Comparison of ENCODE assay signal across 17 cellular contexts in the genomic region with DNA sequence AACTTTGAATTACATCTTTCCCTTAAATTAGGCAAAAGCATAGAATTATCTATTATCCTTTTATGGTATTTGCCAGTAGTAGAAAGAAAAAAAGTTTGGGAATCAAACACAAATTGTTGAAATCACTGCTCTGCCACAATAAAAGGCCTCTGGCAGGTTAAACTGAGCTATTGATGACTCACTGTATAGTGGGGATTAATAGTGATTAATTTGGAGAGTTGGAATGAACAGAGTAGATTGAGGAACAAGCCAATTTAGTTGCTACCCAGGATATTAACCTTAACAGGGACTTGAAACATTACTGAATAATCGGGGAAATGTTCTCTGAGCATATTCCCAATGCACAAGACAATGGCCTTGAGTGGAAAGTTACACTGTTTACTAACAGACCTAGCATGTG. TPM values are rescaled to one million over a fixed set of nuclear protein-coding genes. Genes with fewer than 3 reads are reported as not detected.
A peak's percentile ranks its signal among the peaks of the same experiment; 100 is the strongest.
DNase-seq lines count a peak whose midpoint lies in the region; ATAC-seq, FAIRE-seq and TF ChIP-seq lines count a peak whose summit lies in the region.
"Had no signal": no experiment of that assay in that cellular context is flagged by ENCODE, and none has a peak within 500 bp of the region (broad histone marks: within the 10 kb centered on the region; RNA-seq: fewer than 3 reads in every experiment).

No MANE protein-coding gene starts in this region.

- no peak for TF ChIP-seq CTCF in MCF 10A (IDR thresholded peaks at IDR 0.05; ENCODE audit: unreplicated experiment)
- TF ChIP-seq CTCF in breast epithelium (IDR thresholded peaks at IDR 0.05) = no peak
- TF ChIP-seq CTCF in bronchial epithelial cell (IDR thresholded peaks at IDR 0.05; ENCODE audit: insufficient read depth, low read length, severe bottlenecking) = no peak
- TF ChIP-seq CTCF in foreskin keratinocyte (conservative IDR thresholded peaks at IDR 0.05) = no peak
- TF ChIP-seq CTCF in osteoblast (IDR thresholded peaks at IDR 0.05; ENCODE audit: extremely low read depth, low read depth, low read length) = no peak
- no peak for TF ChIP-seq CTCF in activated CD8-positive, alpha-beta T cell treated with anti-CD3 and anti-CD28 coated beads for 36 hours (IDR thresholded peaks at IDR 0.05)

- BruUV-seq in MCF 10A (replicated peaks; lab: Mats Ljungman, UMichigan) = TSS peak; percentile 22

- H3K4me3 ChIP-seq in breast epithelium (no peak overlapping the region), bronchial epithelial cell (ENCODE audit: low read depth, low read length) (no peak overlapping the region), osteoblast (ENCODE audit: insufficient read depth, low read length) (no peak overlapping the region)
- H3K4me3 ChIP-seq: BLaER1 treated with 17β-estradiol and CSF1 and Interleukin-3, amounts not matched to agents 10 nM and 100 nM; GM12878 had no signal

- no peaks in the 10 kb centered on the region for H3K9me3 Mint-ChIP-seq in MCF 10A (ENCODE audit: unreplicated experiment)
- no peaks in the 10 kb centered on the region for H3K9me3 Mint-ChIP-seq in activated CD4-positive, alpha-beta memory T cell treated with anti-CD3 and anti-CD28 coated beads, Interleukin-2, amount 10 ng/mL, durations not matched to agents 7 days and 5 days
- H3K9me3 Mint-ChIP-seq in activated CD8-positive, alpha-beta T cell treated with anti-CD3 and anti-CD28 coated beads for 36 hours = no peaks in the 10 kb centered on the region
- H3K9me3 Mint-ChIP-seq: HFFc6 had no signal

- H3K36me3 Mint-ChIP-seq in MCF 10A (ENCODE audit: insufficient read depth, unreplicated experiment) = peaks cover 33% of the 10 kb centered on the region
- H3K36me3 Mint-ChIP-seq in activated CD4-positive, alpha-beta memory T cell treated with anti-CD3 and anti-CD28 coated beads, Interleukin-2, amount 10 ng/mL, durations not matched to agents 7 days and 5 days (ENCODE audit: low read depth) = peaks cover 40% of the 10 kb centered on the region
- H3K36me3 Mint-ChIP-seq in activated CD8-positive, alpha-beta T cell treated with anti-CD3 and anti-CD28 coated beads for 36 hours (ENCODE audit: low read depth) = peaks cover 19% of the 10 kb centered on the region

- no peak overlapping the region for H3K27ac ChIP-seq in breast epithelium
- no peak overlapping the region for H3K27ac ChIP-seq in foreskin keratinocyte
- H3K27ac ChIP-seq in osteoblast (ENCODE audit: low read depth, low read length) = no peak overlapping the region
- H3K27ac ChIP-seq: BLaER1 treated with 17β-estradiol and CSF1 and Interleukin-3, amounts not matched to agents 10 nM and 100 nM had no signal

- peak; percentile 53 for ATAC-seq in foreskin keratinocyte
- ATAC-seq in activated CD8-positive, alpha-beta T cell treated with anti-CD3 and anti-CD28 coated beads for 36 hours = no peak
- ATAC-seq: GM12878, HepG2 had no signal

- H3K4me1 ChIP-seq in breast epithelium = no peaks in the 10 kb centered on the region
- H3K4me1 ChIP-seq in foreskin keratinocyte = no peaks in the 10 kb centered on the region
- H3K4me1 ChIP-seq in osteoblast (ENCODE audit: insufficient read depth, low read length) = peaks cover 12% of the 10 kb centered on the region

- no peaks in the 10 kb centered on the region for H3K27me3 ChIP-seq in breast epithelium
- H3K27me3 ChIP-seq in bronchial epithelial cell (ENCODE audit: control insufficient read depth, insufficient read depth, low read length) = no peaks in the 10 kb centered on the region
- H3K27me3 ChIP-seq in foreskin keratinocyte = no peaks in the 10 kb centered on the region
- H3K27me3 ChIP-seq in osteoblast (ENCODE audit: insufficient read depth, low read length) = no peaks in the 10 kb centered on the region
- H3K27me3 ChIP-seq: BLaER1 treated with 17β-estradiol and CSF1 and Interleukin-3, amounts not matched to agents 10 nM and 100 nM had no signal

- no peak for TF ChIP-seq POLR2A in breast epithelium (IDR thresholded peaks at IDR 0.05)

- H4K20me1 ChIP-seq in osteoblast (ENCODE audit: insufficient read depth, low read length) = no peaks in the 10 kb centered on the region
- H4K20me1 ChIP-seq: BLaER1 treated with 17β-estradiol and CSF1 and Interleukin-3, amounts not matched to agents 10 nM and 100 nM had no signal

- FAIRE-seq in bronchial epithelial cell (lab: Jason Lieb, UNC) = no peak
- FAIRE-seq: GM12878, GM18507, HepG2, HTR-8/SVneo had no signal

- peaks cover 6% of the 10 kb centered on the region for H3K4me1 Mint-ChIP-seq in MCF 10A (ENCODE audit: insufficient read depth, unreplicated experiment)
- no peaks in the 10 kb centered on the region for H3K4me1 Mint-ChIP-seq in activated CD4-positive, alpha-beta memory T cell treated with anti-CD3 and anti-CD28 coated beads, Interleukin-2, amount 10 ng/mL, durations not matched to agents 7 days and 5 days
- no peaks in the 10 kb centered on the region for H3K4me1 Mint-ChIP-seq in activated CD8-positive, alpha-beta T cell treated with anti-CD3 and anti-CD28 coated beads for 36 hours (ENCODE audit: low read depth)
- H3K4me1 Mint-ChIP-seq: CD4-positive, CD25-positive, alpha-beta regulatory T cell had no signal

- no peak overlapping the region for H3K4me2 ChIP-seq in osteoblast (ENCODE audit: insufficient read depth, low read length)
- H3K4me2 ChIP-seq: BLaER1 treated with 17β-estradiol and CSF1 and Interleukin-3, amounts not matched to agents 10 nM and 100 nM had no signal

- CTCF ChIA-PET in MCF 10A (lab: Yijun Ruan, JAX) = interaction anchor here (0.5 kb wide), 1 partner anchor 34 kb away, joined by 4 read pairs; no protein-coding TSS in a partner anchor
- CTCF ChIA-PET in activated CD4-positive, alpha-beta memory T cell treated with anti-CD3 and anti-CD28 coated beads, Interleukin-2, amount 10 ng/mL, durations not matched to agents 7 days and 5 days (lab: Charles Lee) = no interaction called here
- CTCF ChIA-PET in activated CD8-positive, alpha-beta T cell treated with anti-CD3 and anti-CD28 coated beads for 36 hours (lab: Charles Lee) = interaction anchor here (1.0 to 1.4 kb wide), 2 partner anchors 19 to 36 kb away, joined by 3 to 4 read pairs; no protein-coding TSS in a partner anchor

- DNase-seq in MCF 10A (ENCODE audit: unreplicated experiment) (no peak), breast epithelium (ENCODE audit: low spot score in 2 of 2) (no peak), bronchial epithelial cell (ENCODE audit: low read depth) (peak; percentile 26), foreskin keratinocyte (no peak), osteoblast (ENCODE audit: insufficient read length, low spot score, missing footprints) (no peak)
- no peak for DNase-seq in activated CD4-positive, alpha-beta memory T cell treated with anti-CD3 and anti-CD28 coated beads, Interleukin-2, amount 10 ng/mL, durations not matched to agents 7 days and 5 days
- DNase-seq in activated CD8-positive, alpha-beta T cell treated with anti-CD3 and anti-CD28 coated beads for 36 hours = no peak
- DNase-seq: 8988T; ACHN; CD4-positive, CD25-positive, alpha-beta regulatory T cell; HCEC 1CT; HFFc6 had no signal

- no peaks in the 10 kb centered on the region for H3K9me3 ChIP-seq in breast epithelium
- H3K9me3 ChIP-seq in osteoblast (ENCODE audit: low read depth, low read length) = no peaks in the 10 kb centered on the region
- H3K9me3 ChIP-seq: BLaER1 treated with 17β-estradiol and CSF1 and Interleukin-3, amounts not matched to agents 10 nM and 100 nM had no signal

- no peaks in the 10 kb centered on the region for H3K36me3 ChIP-seq in breast epithelium
- H3K36me3 ChIP-seq in bronchial epithelial cell (ENCODE audit: control insufficient read depth, insufficient read depth, low read length) = peaks cover 4% of the 10 kb centered on the region
- peaks cover 11% of the 10 kb centered on the region for H3K36me3 ChIP-seq in osteoblast (ENCODE audit: insufficient read depth, low read length)

- no peaks in the 10 kb centered on the region for H3K79me2 ChIP-seq in osteoblast (ENCODE audit: insufficient read depth, low read length)

- no peaks in the 10 kb centered on the region for H3K27me3 Mint-ChIP-seq in MCF 10A (ENCODE audit: insufficient read depth, unreplicated experiment)
- H3K27me3 Mint-ChIP-seq in activated CD4-positive, alpha-beta memory T cell treated with anti-CD3 and anti-CD28 coated beads, Interleukin-2, amount 10 ng/mL, durations not matched to agents 7 days and 5 days = no peaks in the 10 kb centered on the region
- H3K27me3 Mint-ChIP-seq in activated CD8-positive, alpha-beta T cell treated with anti-CD3 and anti-CD28 coated beads for 36 hours = no peaks in the 10 kb centered on the region
- H3K27me3 Mint-ChIP-seq: CD4-positive, CD25-positive, alpha-beta regulatory T cell had no signal

- H3K4me3 Mint-ChIP-seq in MCF 10A (ENCODE audit: unreplicated experiment) = no peak overlapping the region
- no peak overlapping the region for H3K4me3 Mint-ChIP-seq in activated CD4-positive, alpha-beta memory T cell treated with anti-CD3 and anti-CD28 coated beads, Interleukin-2, amount 10 ng/mL, durations not matched to agents 7 days and 5 days
- no peak overlapping the region for H3K4me3 Mint-ChIP-seq in activated CD8-positive, alpha-beta T cell treated with anti-CD3 and anti-CD28 coated beads for 36 hours
- H3K4me3 Mint-ChIP-seq: CD4-positive, CD25-positive, alpha-beta regulatory T cell; HFFc6 had no signal

- POLR2A ChIA-PET in MCF 10A (lab: Yijun Ruan, JAX) = interaction anchor here (0.6 kb wide), 2 partner anchors 33 to 42 kb away, joined by 3 to 4 read pairs; partner anchors contain the start of gene MASTL
- POLR2A ChIA-PET in activated CD4-positive, alpha-beta memory T cell treated with anti-CD3 and anti-CD28 coated beads, Interleukin-2, amount 10 ng/mL, durations not matched to agents 7 days and 5 days (lab: Charles Lee) = interaction anchor here (1.8 kb wide), 1 partner anchor 10 kb away, joined by 6 read pairs; no protein-coding TSS in a partner anchor
- POLR2A ChIA-PET in activated CD8-positive, alpha-beta T cell treated with anti-CD3 and anti-CD28 coated beads for 36 hours (lab: Charles Lee) = interaction anchor here (0.7 to 1.2 kb wide), 5 partner anchors 10 to 594 kb away, joined by 3 to 4 read pairs (median 3); no protein-coding TSS in a partner anchor

- H3K27ac Mint-ChIP-seq in MCF 10A (ENCODE audit: low read depth, unreplicated experiment) = no peak overlapping the region
- H3K27ac Mint-ChIP-seq in activated CD4-positive, alpha-beta memory T cell treated with anti-CD3 and anti-CD28 coated beads, Interleukin-2, amount 10 ng/mL, durations not matched to agents 7 days and 5 days = no peak overlapping the region
- H3K27ac Mint-ChIP-seq in activated CD8-positive, alpha-beta T cell treated with anti-CD3 and anti-CD28 coated beads for 36 hours = no peak overlapping the region
- H3K27ac Mint-ChIP-seq: CD4-positive, CD25-positive, alpha-beta regulatory T cell; HFFc6 had no signal

- no peak overlapping the region for H2AFZ ChIP-seq in osteoblast (ENCODE audit: low read length)

- intact Hi-C loops in MCF 10A (cut with micrococcal nuclease) = no loop called here
- intact Hi-C loops in breast epithelium (cut with DNase I; ENCODE audit: low total_unique reads) = no loop called here
- intact Hi-C loops in activated CD8-positive, alpha-beta T cell treated with anti-CD3 and anti-CD28 coated beads for 36 hours (cut with micrococcal nuclease) = no loop called here

RNA-seq across cellular contexts. Expression of gene MASTL, which starts 33.1 kb away (rescaled TPM):
- total RNA-seq in MCF 10A (2022) (6.1 and 8.0 TPM in 2 replicates), breast epithelium (10 to 100 TPM in 1 of 3 donors, 1 to 10 TPM in 2; 7.5 to 12.0 (median 9.3) TPM), bronchial epithelial cell (9.5 and 10.0 TPM in 2 replicates), foreskin keratinocyte (31.6 and 43.7 TPM in 2 replicates), osteoblast (10.1 and 13.0 TPM in 2 replicates)
- polyA plus RNA-seq in foreskin keratinocyte = 11.5 and 18.0 TPM in 2 replicates
- 10 to 100 TPM; 38.0 to 40.1 TPM for total RNA-seq in activated CD4-positive, alpha-beta memory T cell treated with anti-CD3 and anti-CD28 coated beads, Interleukin-2, amount 10 ng/mL, durations not matched to agents 7 days and 5 days
- total RNA-seq in activated CD8-positive, alpha-beta T cell treated with anti-CD3 and anti-CD28 coated beads for 36 hours = 10 to 100 TPM; 40.5 to 43.6 TPM

RNA-seq across cellular contexts. Expression of gene YME1L1, which starts 34.1 kb away (rescaled TPM):
- 194 and 227 TPM in 2 replicates for total RNA-seq in MCF 10A (2022)
- 10 to 100 TPM; 62.3 to 75.5 (median 66.2) TPM for total RNA-seq in breast epithelium
- total RNA-seq in bronchial epithelial cell = 116 and 154 TPM in 2 replicates
- 106 and 108 TPM in 2 replicates for total RNA-seq in foreskin keratinocyte
- 39.6 and 47.5 TPM in 2 replicates for polyA plus RNA-seq in foreskin keratinocyte
- 92.3 and 93.7 TPM in 2 replicates for total RNA-seq in osteoblast
- 100 to 1,000 TPM; 122 to 131 TPM for total RNA-seq in activated CD4-positive, alpha-beta memory T cell treated with anti-CD3 and anti-CD28 coated beads, Interleukin-2, amount 10 ng/mL, durations not matched to agents 7 days and 5 days
- total RNA-seq in activated CD8-positive, alpha-beta T cell treated with anti-CD3 and anti-CD28 coated beads for 36 hours = 100 to 1,000 TPM; 112 to 117 TPM

RNA-seq across cellular contexts. Expression of gene ACBD5, which starts 52.3 kb away (rescaled TPM):
- total RNA-seq in MCF 10A (2022) (21.9 and 22.2 TPM in 2 replicates), breast epithelium (10 to 100 TPM; 18.7 to 27.4 (median 25.0) TPM), bronchial epithelial cell (18.2 and 23.9 TPM in 2 replicates), foreskin keratinocyte (17.1 and 19.0 TPM in 2 replicates), osteoblast (23.2 and 25.3 TPM in 2 replicates)
- 5.2 and 6.7 TPM in 2 replicates for polyA plus RNA-seq in foreskin keratinocyte
- total RNA-seq in activated CD4-positive, alpha-beta memory T cell treated with anti-CD3 and anti-CD28 coated beads, Interleukin-2, amount 10 ng/mL, durations not matched to agents 7 days and 5 days = 10 to 100 TPM; 23.7 to 25.2 TPM
- 10 to 100 TPM; 17.0 to 19.0 TPM for total RNA-seq in activated CD8-positive, alpha-beta T cell treated with anti-CD3 and anti-CD28 coated beads for 36 hours
